ENCODE assay signal across 20 cellular contexts in genomic region chr19:31674503-31675186, GRCh38.
A peak's percentile ranks its signal among the peaks of the same experiment; 100 is the strongest.
DNase-seq lines count a peak whose midpoint lies in the region; ATAC-seq, FAIRE-seq and TF ChIP-seq lines count a peak whose summit lies in the region.
"Had no signal": no experiment of that assay in that cellular context is flagged by ENCODE, and none has a peak within 500 bp of the region (broad histone marks: within the 10 kb centered on the region; RNA-seq: fewer than 3 reads in every experiment).

No MANE protein-coding gene starts in this region.

- intact Hi-C loops in mammary epithelial cell (cut with micrococcal nuclease) (loop anchor here (5.0 to 10.0 kb wide), 2 partner anchors 320 to 368 kb away; no protein-coding TSS in a partner anchor), breast epithelium (cut with DNase I; ENCODE audit: low total_unique reads) (no loop called here)
- intact Hi-C loops in activated CD8-positive, alpha-beta T cell treated with anti-CD3 and anti-CD28 coated beads for 36 hours (cut with micrococcal nuclease), result no loop called here

- peaks cover 5% of the 10 kb centered on the region for H3K9me3 ChIP-seq in mammary epithelial cell (replicated peaks; ENCODE audit: insufficient read depth, low read length)
- H3K9me3 ChIP-seq in breast epithelium, result no peaks in the 10 kb centered on the region
- H3K9me3 ChIP-seq: tibial nerve had no signal

- in situ Hi-C loops in mammary epithelial cell (cut with MboI; ENCODE audit: low sequenced_read_pairs in 2 of 2), result no loop called here

- peak overlapping the region; percentile 48 for H3K4me2 ChIP-seq in mammary epithelial cell (ENCODE audit: insufficient read depth, low read depth, low read length)

- H3K4me1 Mint-ChIP-seq in activated CD8-positive, alpha-beta T cell treated with anti-CD3 and anti-CD28 coated beads for 36 hours (ENCODE audit: low read depth), result no peaks in the 10 kb centered on the region
- H3K4me1 Mint-ChIP-seq: activated naive CD8-positive, alpha-beta T cell treated with anti-CD3 and anti-CD28 coated beads, Interleukin-2, amount 10 ng/mL, durations not matched to agents 7 days and 5 days; stimulated activated effector memory CD8-positive, alpha-beta T cell treated with anti-CD3 and anti-CD28 coated beads, Interleukin-12 subunit alpha, Interleukin-12 subunit beta, amount 100 ng/mL, for 72 hours had no signal

- H3K27ac ChIP-seq in mammary epithelial cell (ENCODE audit: insufficient read depth, low read depth, low read length), result peak overlapping the region; percentile 53
- no peak overlapping the region for H3K27ac ChIP-seq in breast epithelium
- peak overlapping the region; percentile 2; the same call in 1 of the 2 replicates for H3K27ac ChIP-seq in VCaP
- H3K27ac ChIP-seq: 22Rv1, C4-2B, tibial nerve had no signal

- no peak overlapping the region for H3K4me3 Mint-ChIP-seq in activated CD8-positive, alpha-beta T cell treated with anti-CD3 and anti-CD28 coated beads for 36 hours
- H3K4me3 Mint-ChIP-seq: activated naive CD8-positive, alpha-beta T cell treated with anti-CD3 and anti-CD28 coated beads, Interleukin-2, amount 10 ng/mL, durations not matched to agents 7 days and 5 days; activated T-helper 1 cell treated with anti-CD3 and anti-CD28 coated beads, Interleukin-12 subunit alpha, Interleukin-12 subunit beta, Interleukin-2, Interleukin-4 antibody, amounts not matched to agents 30 ng/mL and 10 ng/mL and 1 ng/mL, durations not matched to agents 14 hours and 24 hours and 36 hours; stimulated activated effector memory CD8-positive, alpha-beta T cell treated with anti-CD3 and anti-CD28 coated beads, Interleukin-12 subunit alpha, Interleukin-12 subunit beta, amount 100 ng/mL, for 72 hours had no signal

- H3K9me3 Mint-ChIP-seq in activated CD8-positive, alpha-beta T cell treated with anti-CD3 and anti-CD28 coated beads for 36 hours, result no peaks in the 10 kb centered on the region
- H3K9me3 Mint-ChIP-seq: activated naive CD8-positive, alpha-beta T cell treated with anti-CD3 and anti-CD28 coated beads, Interleukin-2, amount 10 ng/mL, durations not matched to agents 7 days and 5 days; activated T-helper 1 cell treated with anti-CD3 and anti-CD28 coated beads, Interleukin-12 subunit alpha, Interleukin-12 subunit beta, Interleukin-2, Interleukin-4 antibody, amounts not matched to agents 30 ng/mL and 10 ng/mL and 1 ng/mL, durations not matched to agents 14 hours and 24 hours and 36 hours; stimulated activated effector memory CD8-positive, alpha-beta T cell treated with anti-CD3 and anti-CD28 coated beads, Interleukin-12 subunit alpha, Interleukin-12 subunit beta, amount 100 ng/mL, for 72 hours had no signal

- peaks cover 6% of the 10 kb centered on the region for H3K4me1 ChIP-seq in mammary epithelial cell (ENCODE audit: insufficient read depth, low read length)
- no peaks in the 10 kb centered on the region for H3K4me1 ChIP-seq in breast epithelium
- H3K4me1 ChIP-seq: tibial nerve had no signal

- no TSS peak for BruUV-seq in mammary epithelial cell (replicated peaks; lab: Mats Ljungman, UMichigan)

- no peak for TF ChIP-seq POLR2A in breast epithelium (IDR thresholded peaks at IDR 0.05)

- CTCF ChIA-PET in mammary epithelial cell (lab: Charles Lee; ENCODE audit: low non-redundant PET), result interaction anchor here (0.9 kb wide), 1 partner anchor 1010 kb away, joined by 9 read pairs; no protein-coding TSS in a partner anchor
- CTCF ChIA-PET in activated CD8-positive, alpha-beta T cell treated with anti-CD3 and anti-CD28 coated beads for 36 hours (lab: Charles Lee), result no interaction called here

- no peaks in the 10 kb centered on the region for H3K36me3 Mint-ChIP-seq in activated CD8-positive, alpha-beta T cell treated with anti-CD3 and anti-CD28 coated beads for 36 hours (ENCODE audit: low read depth)
- H3K36me3 Mint-ChIP-seq: activated naive CD8-positive, alpha-beta T cell treated with anti-CD3 and anti-CD28 coated beads, Interleukin-2, amount 10 ng/mL, durations not matched to agents 7 days and 5 days; stimulated activated effector memory CD8-positive, alpha-beta T cell treated with anti-CD3 and anti-CD28 coated beads, Interleukin-12 subunit alpha, Interleukin-12 subunit beta, amount 100 ng/mL, for 72 hours had no signal

- POLR2A ChIA-PET in activated CD8-positive, alpha-beta T cell treated with anti-CD3 and anti-CD28 coated beads for 36 hours (lab: Charles Lee), result no interaction called here

- H3K27ac Mint-ChIP-seq in activated CD8-positive, alpha-beta T cell treated with anti-CD3 and anti-CD28 coated beads for 36 hours, result no peak overlapping the region
- H3K27ac Mint-ChIP-seq: activated naive CD8-positive, alpha-beta T cell treated with anti-CD3 and anti-CD28 coated beads, Interleukin-2, amount 10 ng/mL, durations not matched to agents 7 days and 5 days; activated T-helper 1 cell treated with anti-CD3 and anti-CD28 coated beads, Interleukin-12 subunit alpha, Interleukin-12 subunit beta, Interleukin-2, Interleukin-4 antibody, amounts not matched to agents 30 ng/mL and 10 ng/mL and 1 ng/mL, durations not matched to agents 14 hours and 24 hours and 36 hours; stimulated activated effector memory CD8-positive, alpha-beta T cell treated with anti-CD3 and anti-CD28 coated beads, Interleukin-12 subunit alpha, Interleukin-12 subunit beta, amount 100 ng/mL, for 72 hours had no signal

- H4K20me1 ChIP-seq in mammary epithelial cell (ENCODE audit: insufficient read depth, low read length), result no peaks in the 10 kb centered on the region

- H3K79me2 ChIP-seq in mammary epithelial cell (ENCODE audit: insufficient read depth, low read length), result no peaks in the 10 kb centered on the region

- no peaks in the 10 kb centered on the region for H3K36me3 ChIP-seq in mammary epithelial cell (ENCODE audit: insufficient read depth, low read length)
- H3K36me3 ChIP-seq in breast epithelium, result no peaks in the 10 kb centered on the region
- H3K36me3 ChIP-seq: tibial nerve had no signal

- peak; percentile 81 for DNase-seq in mammary epithelial cell
- DNase-seq in breast epithelium (ENCODE audit: low spot score in 2 of 2), result no peak
- DNase-seq in hepatic stellate cell (ENCODE audit: low spot score), result peak; percentile 12
- peak; percentile 58 for DNase-seq in urothelium cell line (ENCODE audit: low spot score)
- no peak for DNase-seq in activated CD8-positive, alpha-beta T cell treated with anti-CD3 and anti-CD28 coated beads for 36 hours
- no peak for DNase-seq in SHP77 (lab: John Stamatoyannopoulos, UW)
- no peak for DNase-seq in mucosa of gallbladder (ENCODE audit: low spot score)
- DNase-seq: activated CD8-positive, alpha-beta memory T cell treated with anti-CD3 and anti-CD28 coated beads for 24 hours; activated naive CD8-positive, alpha-beta T cell treated with anti-CD3 and anti-CD28 coated beads, Interleukin-2, amount 10 ng/mL, durations not matched to agents 7 days and 5 days; DMS53; MV-4-11; NCI-H1930; SIG-M5 had no signal

- no peak for ATAC-seq in activated CD8-positive, alpha-beta T cell treated with anti-CD3 and anti-CD28 coated beads for 36 hours
- ATAC-seq: activated CD4-positive, CD25-positive, alpha-beta regulatory T cell treated with anti-CD3 and anti-CD28 coated beads, Interleukin-2, amount 50 U/mL, for 24 hours; stimulated activated effector memory CD8-positive, alpha-beta T cell treated with anti-CD3 and anti-CD28 coated beads, Interleukin-12 subunit alpha, Interleukin-12 subunit beta, amount 100 ng/mL, for 72 hours had no signal

- WGBS in mammary epithelial cell (ENCODE audit: low coverage, missing lambda C conversion rate), result 27% methylated on average over 11 of the region's 11 CpGs

- H3K4me3 ChIP-seq in mammary epithelial cell (replicated peaks in 1 of 3; ENCODE audit: insufficient read depth in 1 of 3, low read depth in 2 of 3, low read length in 3 of 3) (no peak overlapping the region), breast epithelium (no peak overlapping the region)
- H3K4me3 ChIP-seq: tibial nerve had no signal

- H3K27me3 ChIP-seq in mammary epithelial cell (ENCODE audit: insufficient read depth, low read length) (no peaks in the 10 kb centered on the region), breast epithelium (no peaks in the 10 kb centered on the region)
- H3K27me3 ChIP-seq: tibial nerve had no signal

- dilution Hi-C loops in mammary epithelial cell (cut with HindIII; ENCODE audit: low sequenced_read_pairs), result no loop called here

- no peak for FAIRE-seq in urothelium cell line (lab: Jason Lieb, UNC)

- no peak for TF ChIP-seq CTCF in mammary epithelial cell (conservative IDR thresholded peaks at IDR 0.05 in 1 of 2, IDR thresholded peaks at IDR 0.05 in 1 of 2; ENCODE audit: extremely low read depth in 1 of 2, insufficient read depth in 1 of 2, low read depth in 1 of 2, low read length in 2 of 2)
- TF ChIP-seq CTCF in breast epithelium (IDR thresholded peaks at IDR 0.05), result no peak
- no peak for TF ChIP-seq CTCF in VCaP (conservative IDR thresholded peaks at IDR 0.05)
- TF ChIP-seq CTCF in activated CD8-positive, alpha-beta T cell treated with anti-CD3 and anti-CD28 coated beads for 36 hours (IDR thresholded peaks at IDR 0.05), result no peak

- no peak overlapping the region for H2AFZ ChIP-seq in mammary epithelial cell (ENCODE audit: low read depth, low read length)

- H3K9ac ChIP-seq in mammary epithelial cell (ENCODE audit: insufficient read depth, low read length), result peak overlapping the region; percentile 32

- H3K27me3 Mint-ChIP-seq in activated CD8-positive, alpha-beta T cell treated with anti-CD3 and anti-CD28 coated beads for 36 hours, result no peaks in the 10 kb centered on the region
- H3K27me3 Mint-ChIP-seq: activated naive CD8-positive, alpha-beta T cell treated with anti-CD3 and anti-CD28 coated beads, Interleukin-2, amount 10 ng/mL, durations not matched to agents 7 days and 5 days had no signal

Comparison
In these comparisons a context has a peak if more than half of its experiments do, and no peak if none do; other contexts are left out.
1. DNase-seq: peak in mammary epithelial cell (single experiment), hepatic stellate cell (single experiment) and urothelium cell line (single experiment); none in breast epithelium (0 of 2), activated CD8-positive, alpha-beta T cell treated with anti-CD3 and anti-CD28 coated beads for 36 hours (single experiment), SHP77 (0 of 2) and mucosa of gallbladder (single experiment).
2. H3K27ac ChIP-seq: peak in mammary epithelial cell (single experiment) and VCaP (single experiment); none in breast epithelium (0 of 2).